In the genomic region with DNA sequence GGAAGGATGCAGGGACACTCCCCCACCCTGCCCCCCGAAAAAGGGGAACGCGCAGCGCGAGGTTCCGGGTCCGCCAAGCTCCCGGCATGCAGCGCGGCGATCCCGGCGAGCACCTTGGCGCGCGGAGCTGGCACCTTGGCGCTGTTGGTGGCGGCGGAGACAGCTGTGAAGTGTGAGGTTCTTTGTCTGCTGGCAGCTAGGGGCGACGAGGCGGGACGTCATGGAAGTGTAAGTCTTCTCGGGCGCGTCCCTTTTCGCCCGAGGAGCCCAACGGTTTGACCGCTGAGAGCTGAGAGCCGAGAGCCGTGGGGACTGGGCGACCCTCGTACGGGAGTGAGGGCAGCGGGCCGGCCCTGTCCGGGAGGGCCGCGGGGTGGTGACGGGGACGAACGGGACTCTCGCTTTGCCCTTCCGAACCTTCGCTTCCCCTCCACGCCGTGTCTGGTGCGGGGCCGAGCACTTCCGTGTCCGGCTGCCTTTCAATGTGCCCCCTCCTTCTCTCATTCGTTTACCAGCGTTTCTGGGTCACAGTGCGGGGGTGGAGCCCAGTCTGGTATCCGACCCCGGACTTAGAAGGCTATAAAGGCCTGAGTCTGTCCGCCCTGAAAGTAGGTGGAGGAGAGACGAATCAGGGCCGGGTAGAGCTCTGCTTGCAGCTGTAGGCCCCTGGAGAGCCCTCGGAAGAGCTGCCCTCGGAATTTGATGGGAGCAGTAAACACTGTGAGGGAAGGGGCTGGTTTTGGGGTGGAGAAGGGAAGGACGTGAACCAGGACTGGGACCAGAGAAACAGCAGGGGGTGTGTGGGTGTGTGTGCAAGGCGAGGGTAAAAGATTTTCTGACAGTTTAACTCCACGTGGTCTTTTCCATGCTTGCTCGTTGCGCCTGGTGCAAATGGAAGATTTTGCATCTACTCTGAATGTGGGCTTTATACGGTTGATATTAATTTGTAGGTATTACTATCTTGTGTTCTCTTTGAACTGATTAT, we compare ENCODE assay signal across 1 cellular context.
TF ChIP-seq lines count a peak whose summit lies in the region.

A gene (plus strand): TSS at position 105 of the 985 bp plus-strand sequence. CDS start 116 bp downstream, at position 221.

TF ChIP-seq in K562, 482 proteins besides CTCF, POLR2A, EP300 and RAD21 (continued from another document and continues in another):
- TF ChIP-seq, protein P1, sequence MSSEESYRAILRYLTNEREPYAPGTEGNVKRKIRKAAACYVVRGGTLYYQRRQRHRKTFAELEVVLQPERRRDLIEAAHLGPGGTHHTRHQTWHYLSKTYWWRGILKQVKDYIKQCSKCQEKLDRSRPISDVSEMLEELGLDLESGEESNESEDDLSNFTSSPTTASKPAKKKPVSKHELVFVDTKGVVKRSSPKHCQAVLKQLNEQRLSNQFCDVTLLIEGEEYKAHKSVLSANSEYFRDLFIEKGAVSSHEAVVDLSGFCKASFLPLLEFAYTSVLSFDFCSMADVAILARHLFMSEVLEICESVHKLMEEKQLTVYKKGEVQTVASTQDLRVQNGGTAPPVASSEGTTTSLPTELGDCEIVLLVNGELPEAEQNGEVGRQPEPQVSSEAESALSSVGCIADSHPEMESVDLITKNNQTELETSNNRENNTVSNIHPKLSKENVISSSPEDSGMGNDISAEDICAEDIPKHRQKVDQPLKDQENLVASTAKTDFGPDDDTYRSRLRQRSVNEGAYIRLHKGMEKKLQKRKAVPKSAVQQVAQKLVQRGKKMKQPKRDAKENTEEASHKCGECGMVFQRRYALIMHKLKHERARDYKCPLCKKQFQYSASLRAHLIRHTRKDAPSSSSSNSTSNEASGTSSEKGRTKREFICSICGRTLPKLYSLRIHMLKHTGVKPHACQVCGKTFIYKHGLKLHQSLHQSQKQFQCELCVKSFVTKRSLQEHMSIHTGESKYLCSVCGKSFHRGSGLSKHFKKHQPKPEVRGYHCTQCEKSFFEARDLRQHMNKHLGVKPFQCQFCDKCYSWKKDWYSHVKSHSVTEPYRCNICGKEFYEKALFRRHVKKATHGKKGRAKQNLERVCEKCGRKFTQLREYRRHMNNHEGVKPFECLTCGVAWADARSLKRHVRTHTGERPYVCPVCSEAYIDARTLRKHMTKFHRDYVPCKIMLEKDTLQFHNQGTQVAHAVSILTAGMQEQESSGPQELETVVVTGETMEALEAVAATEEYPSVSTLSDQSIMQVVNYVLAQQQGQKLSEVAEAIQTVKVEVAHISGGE (CRISPR knock-in tag; IDR thresholded peaks at IDR 0.05) = peak in 2 of 3 experiments; percentile 56 to 87; a peak in 4 of 6 replicates
- TF ChIP-seq SIN3A (IDR thresholded peaks at IDR 0.05; ENCODE audit: borderline replicate concordance in 2 of 2, control insufficient read depth in 1 of 2, low read depth in 2 of 2, low read length in 2 of 2) = peak; percentile 100
- no peak for TF ChIP-seq ZNF174 (CRISPR knock-in tag; IDR thresholded peaks at IDR 0.05)
- TF ChIP-seq MIER1 (IDR thresholded peaks at IDR 0.05; ENCODE audit: low read depth) = peak; percentile 60
- peak; percentile 96 for TF ChIP-seq SUPT5H (IDR thresholded peaks at IDR 0.05)
- peak; percentile 98 for TF ChIP-seq POLR2G (IDR thresholded peaks at IDR 0.05; ENCODE audit: low read depth, low read length)
- TF ChIP-seq, protein P2, sequence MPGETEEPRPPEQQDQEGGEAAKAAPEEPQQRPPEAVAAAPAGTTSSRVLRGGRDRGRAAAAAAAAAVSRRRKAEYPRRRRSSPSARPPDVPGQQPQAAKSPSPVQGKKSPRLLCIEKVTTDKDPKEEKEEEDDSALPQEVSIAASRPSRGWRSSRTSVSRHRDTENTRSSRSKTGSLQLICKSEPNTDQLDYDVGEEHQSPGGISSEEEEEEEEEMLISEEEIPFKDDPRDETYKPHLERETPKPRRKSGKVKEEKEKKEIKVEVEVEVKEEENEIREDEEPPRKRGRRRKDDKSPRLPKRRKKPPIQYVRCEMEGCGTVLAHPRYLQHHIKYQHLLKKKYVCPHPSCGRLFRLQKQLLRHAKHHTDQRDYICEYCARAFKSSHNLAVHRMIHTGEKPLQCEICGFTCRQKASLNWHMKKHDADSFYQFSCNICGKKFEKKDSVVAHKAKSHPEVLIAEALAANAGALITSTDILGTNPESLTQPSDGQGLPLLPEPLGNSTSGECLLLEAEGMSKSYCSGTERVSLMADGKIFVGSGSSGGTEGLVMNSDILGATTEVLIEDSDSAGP (CRISPR knock-in tag; IDR thresholded peaks at IDR 0.05) = no peak
- TF ChIP-seq CBFA2T2 (conservative IDR thresholded peaks at IDR 0.05) = no peak
- TF ChIP-seq ELF2 (CRISPR knock-in tag; IDR thresholded peaks at IDR 0.05) = peak; percentile 86
- TF ChIP-seq SETDB1 (IDR thresholded peaks at IDR 0.05; ENCODE audit: low read length) = no peak
- 0 out of 2 replicates have a peak, but pooled peaks have one; percentile 14 for TF ChIP-seq CBFA2T3 (IDR thresholded peaks at IDR 0.05)
- no peak for TF ChIP-seq STAT5A (IDR thresholded peaks at IDR 0.05; ENCODE audit: borderline replicate concordance, low read length)
- TF ChIP-seq PRMT5 (CRISPR knock-in tag; IDR thresholded peaks at IDR 0.05) = no peak
- TF ChIP-seq, protein P3, sequence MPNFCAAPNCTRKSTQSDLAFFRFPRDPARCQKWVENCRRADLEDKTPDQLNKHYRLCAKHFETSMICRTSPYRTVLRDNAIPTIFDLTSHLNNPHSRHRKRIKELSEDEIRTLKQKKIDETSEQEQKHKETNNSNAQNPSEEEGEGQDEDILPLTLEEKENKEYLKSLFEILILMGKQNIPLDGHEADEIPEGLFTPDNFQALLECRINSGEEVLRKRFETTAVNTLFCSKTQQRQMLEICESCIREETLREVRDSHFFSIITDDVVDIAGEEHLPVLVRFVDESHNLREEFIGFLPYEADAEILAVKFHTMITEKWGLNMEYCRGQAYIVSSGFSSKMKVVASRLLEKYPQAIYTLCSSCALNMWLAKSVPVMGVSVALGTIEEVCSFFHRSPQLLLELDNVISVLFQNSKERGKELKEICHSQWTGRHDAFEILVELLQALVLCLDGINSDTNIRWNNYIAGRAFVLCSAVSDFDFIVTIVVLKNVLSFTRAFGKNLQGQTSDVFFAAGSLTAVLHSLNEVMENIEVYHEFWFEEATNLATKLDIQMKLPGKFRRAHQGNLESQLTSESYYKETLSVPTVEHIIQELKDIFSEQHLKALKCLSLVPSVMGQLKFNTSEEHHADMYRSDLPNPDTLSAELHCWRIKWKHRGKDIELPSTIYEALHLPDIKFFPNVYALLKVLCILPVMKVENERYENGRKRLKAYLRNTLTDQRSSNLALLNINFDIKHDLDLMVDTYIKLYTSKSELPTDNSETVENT (CRISPR knock-in tag; IDR thresholded peaks at IDR 0.05) = no peak
- TF ChIP-seq ETV5 (CRISPR knock-in tag; IDR thresholded peaks at IDR 0.05; ENCODE audit: low read depth) = 0 out of 2 replicates have a peak, but pooled peaks have one; percentile 14
- no peak for TF ChIP-seq BHLHE40 (IDR thresholded peaks at IDR 0.05; ENCODE audit: low read length)
- TF ChIP-seq, protein P4, sequence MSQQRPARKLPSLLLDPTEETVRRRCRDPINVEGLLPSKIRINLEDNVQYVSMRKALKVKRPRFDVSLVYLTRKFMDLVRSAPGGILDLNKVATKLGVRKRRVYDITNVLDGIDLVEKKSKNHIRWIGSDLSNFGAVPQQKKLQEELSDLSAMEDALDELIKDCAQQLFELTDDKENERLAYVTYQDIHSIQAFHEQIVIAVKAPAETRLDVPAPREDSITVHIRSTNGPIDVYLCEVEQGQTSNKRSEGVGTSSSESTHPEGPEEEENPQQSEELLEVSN (IDR thresholded peaks at IDR 0.05; ENCODE audit: borderline replicate concordance in 1 of 2, extremely low read depth in 1 of 2, insufficient read depth in 1 of 2, insufficient read length in 1 of 2, low read depth in 1 of 2, low read length in 1 of 2, poor library complexity in 1 of 2, severe bottlenecking in 1 of 2) = peak; percentile 85 to 87
- peak; percentile 24; the same call in 1 of the 2 replicates for TF ChIP-seq NFRKB (IDR thresholded peaks at IDR 0.05; ENCODE audit: low read depth)
- TF ChIP-seq ZKSCAN3 (CRISPR knock-in tag; IDR thresholded peaks at IDR 0.05) = no peak
- TF ChIP-seq GTF2E2 (tag; IDR thresholded peaks at IDR 0.05) = peak; percentile 68; the same call in 1 of the 2 replicates
- TF ChIP-seq CBX2 (IDR thresholded peaks at IDR 0.05; ENCODE audit: insufficient read depth, low read length, poor library complexity, severe bottlenecking) = no peak
- peak; percentile 91 for TF ChIP-seq MTA3 (IDR thresholded peaks at IDR 0.05; ENCODE audit: borderline replicate concordance)
- TF ChIP-seq HDAC1 (IDR thresholded peaks at IDR 0.05) = peak; percentile 95 to 100
- TF ChIP-seq CREM (IDR thresholded peaks at IDR 0.05; ENCODE audit: low read depth) = peak; percentile 72
- TF ChIP-seq ZFP36 (IDR thresholded peaks at IDR 0.05; ENCODE audit: low read depth, low read length, partially characterized antibody) = no peak
- TF ChIP-seq, protein P5, sequence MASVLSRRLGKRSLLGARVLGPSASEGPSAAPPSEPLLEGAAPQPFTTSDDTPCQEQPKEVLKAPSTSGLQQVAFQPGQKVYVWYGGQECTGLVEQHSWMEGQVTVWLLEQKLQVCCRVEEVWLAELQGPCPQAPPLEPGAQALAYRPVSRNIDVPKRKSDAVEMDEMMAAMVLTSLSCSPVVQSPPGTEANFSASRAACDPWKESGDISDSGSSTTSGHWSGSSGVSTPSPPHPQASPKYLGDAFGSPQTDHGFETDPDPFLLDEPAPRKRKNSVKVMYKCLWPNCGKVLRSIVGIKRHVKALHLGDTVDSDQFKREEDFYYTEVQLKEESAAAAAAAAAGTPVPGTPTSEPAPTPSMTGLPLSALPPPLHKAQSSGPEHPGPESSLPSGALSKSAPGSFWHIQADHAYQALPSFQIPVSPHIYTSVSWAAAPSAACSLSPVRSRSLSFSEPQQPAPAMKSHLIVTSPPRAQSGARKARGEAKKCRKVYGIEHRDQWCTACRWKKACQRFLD (CRISPR knock-in tag; IDR thresholded peaks at IDR 0.05) = peak; percentile 72; the same call in 1 of the 2 replicates
- no peak for TF ChIP-seq ZNF41 (CRISPR knock-in tag; conservative IDR thresholded peaks at IDR 0.05)
- TF ChIP-seq, protein P6, sequence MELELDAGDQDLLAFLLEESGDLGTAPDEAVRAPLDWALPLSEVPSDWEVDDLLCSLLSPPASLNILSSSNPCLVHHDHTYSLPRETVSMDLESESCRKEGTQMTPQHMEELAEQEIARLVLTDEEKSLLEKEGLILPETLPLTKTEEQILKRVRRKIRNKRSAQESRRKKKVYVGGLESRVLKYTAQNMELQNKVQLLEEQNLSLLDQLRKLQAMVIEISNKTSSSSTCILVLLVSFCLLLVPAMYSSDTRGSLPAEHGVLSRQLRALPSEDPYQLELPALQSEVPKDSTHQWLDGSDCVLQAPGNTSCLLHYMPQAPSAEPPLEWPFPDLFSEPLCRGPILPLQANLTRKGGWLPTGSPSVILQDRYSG (tag; conservative IDR thresholded peaks at IDR 0.05; ENCODE audit: low read depth) = no peak
- no peak for TF ChIP-seq ZNF57 (CRISPR knock-in tag; IDR thresholded peaks at IDR 0.05)
- peak; percentile 53 for TF ChIP-seq NFIC (IDR thresholded peaks at IDR 0.05)
- no peak for TF ChIP-seq CBX8 (IDR thresholded peaks at IDR 0.05; ENCODE audit: borderline replicate concordance, extremely low read depth, low read depth, low read length, poor library complexity, severe bottlenecking)
- peak; percentile 64; the same call in 1 of the 2 replicates for TF ChIP-seq CTBP1 (IDR thresholded peaks at IDR 0.05; ENCODE audit: borderline replicate concordance)
- TF ChIP-seq, protein P7, sequence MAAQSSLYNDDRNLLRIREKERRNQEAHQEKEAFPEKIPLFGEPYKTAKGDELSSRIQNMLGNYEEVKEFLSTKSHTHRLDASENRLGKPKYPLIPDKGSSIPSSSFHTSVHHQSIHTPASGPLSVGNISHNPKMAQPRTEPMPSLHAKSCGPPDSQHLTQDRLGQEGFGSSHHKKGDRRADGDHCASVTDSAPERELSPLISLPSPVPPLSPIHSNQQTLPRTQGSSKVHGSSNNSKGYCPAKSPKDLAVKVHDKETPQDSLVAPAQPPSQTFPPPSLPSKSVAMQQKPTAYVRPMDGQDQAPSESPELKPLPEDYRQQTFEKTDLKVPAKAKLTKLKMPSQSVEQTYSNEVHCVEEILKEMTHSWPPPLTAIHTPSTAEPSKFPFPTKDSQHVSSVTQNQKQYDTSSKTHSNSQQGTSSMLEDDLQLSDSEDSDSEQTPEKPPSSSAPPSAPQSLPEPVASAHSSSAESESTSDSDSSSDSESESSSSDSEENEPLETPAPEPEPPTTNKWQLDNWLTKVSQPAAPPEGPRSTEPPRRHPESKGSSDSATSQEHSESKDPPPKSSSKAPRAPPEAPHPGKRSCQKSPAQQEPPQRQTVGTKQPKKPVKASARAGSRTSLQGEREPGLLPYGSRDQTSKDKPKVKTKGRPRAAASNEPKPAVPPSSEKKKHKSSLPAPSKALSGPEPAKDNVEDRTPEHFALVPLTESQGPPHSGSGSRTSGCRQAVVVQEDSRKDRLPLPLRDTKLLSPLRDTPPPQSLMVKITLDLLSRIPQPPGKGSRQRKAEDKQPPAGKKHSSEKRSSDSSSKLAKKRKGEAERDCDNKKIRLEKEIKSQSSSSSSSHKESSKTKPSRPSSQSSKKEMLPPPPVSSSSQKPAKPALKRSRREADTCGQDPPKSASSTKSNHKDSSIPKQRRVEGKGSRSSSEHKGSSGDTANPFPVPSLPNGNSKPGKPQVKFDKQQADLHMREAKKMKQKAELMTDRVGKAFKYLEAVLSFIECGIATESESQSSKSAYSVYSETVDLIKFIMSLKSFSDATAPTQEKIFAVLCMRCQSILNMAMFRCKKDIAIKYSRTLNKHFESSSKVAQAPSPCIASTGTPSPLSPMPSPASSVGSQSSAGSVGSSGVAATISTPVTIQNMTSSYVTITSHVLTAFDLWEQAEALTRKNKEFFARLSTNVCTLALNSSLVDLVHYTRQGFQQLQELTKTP (IDR thresholded peaks at IDR 0.05; ENCODE audit: low read depth in 1 of 2, partially characterized antibody in 2 of 2) = peak in 1 of 2 experiments; percentile 88
- TF ChIP-seq ZNF140 (CRISPR knock-in tag; IDR thresholded peaks at IDR 0.05) = no peak
- TF ChIP-seq MYC (IDR thresholded peaks at IDR 0.05; ENCODE audit: low read depth, low read length) = peak; percentile 85
- TF ChIP-seq MYC (CRISPR knock-in tag; IDR thresholded peaks at IDR 0.05; ENCODE audit: borderline replicate concordance, low read depth) = peak; percentile 97
- TF ChIP-seq, protein P8, sequence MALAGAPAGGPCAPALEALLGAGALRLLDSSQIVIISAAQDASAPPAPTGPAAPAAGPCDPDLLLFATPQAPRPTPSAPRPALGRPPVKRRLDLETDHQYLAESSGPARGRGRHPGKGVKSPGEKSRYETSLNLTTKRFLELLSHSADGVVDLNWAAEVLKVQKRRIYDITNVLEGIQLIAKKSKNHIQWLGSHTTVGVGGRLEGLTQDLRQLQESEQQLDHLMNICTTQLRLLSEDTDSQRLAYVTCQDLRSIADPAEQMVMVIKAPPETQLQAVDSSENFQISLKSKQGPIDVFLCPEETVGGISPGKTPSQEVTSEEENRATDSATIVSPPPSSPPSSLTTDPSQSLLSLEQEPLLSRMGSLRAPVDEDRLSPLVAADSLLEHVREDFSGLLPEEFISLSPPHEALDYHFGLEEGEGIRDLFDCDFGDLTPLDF (CRISPR knock-in tag; IDR thresholded peaks at IDR 0.05) = no peak
- TF ChIP-seq FUS (optimal IDR thresholded peaks at IDR 0.05; ENCODE audit: low read depth, low read length) = no peak
- peak; percentile 96 for TF ChIP-seq TGIF2 (CRISPR knock-in tag; IDR thresholded peaks at IDR 0.05)
- peak; percentile 100 for TF ChIP-seq KLF13 (tag; IDR thresholded peaks at IDR 0.05; ENCODE audit: borderline replicate concordance, low read depth)
